In genomic region chr11:208177-208916, GRCh38 we compare ENCODE assay signal across 8 cellular contexts. TPM values are rescaled to one million over a fixed set of nuclear protein-coding genes. Genes with fewer than 3 reads are reported as not detected.
A peak's percentile ranks its signal among the peaks of the same experiment; 100 is the strongest.
DNase-seq lines count a peak whose midpoint lies in the region; ATAC-seq and TF ChIP-seq lines count a peak whose summit lies in the region.

No MANE protein-coding gene starts in this region.

- H3K27ac ChIP-seq in endodermal cell (ENCODE audit: low read depth, low read length) = peak overlapping the region; percentile 95

- H3K9ac ChIP-seq in endodermal cell (ENCODE audit: extremely low read depth, low read length, poor library complexity, severe bottlenecking) = peak overlapping the region; percentile 93

- TF ChIP-seq CTCF in endodermal cell (conservative IDR thresholded peaks at IDR 0.05) = no peak

- no peaks in the 10 kb centered on the region for H3K27me3 ChIP-seq in endodermal cell (ENCODE audit: control insufficient read depth, insufficient read depth, low read length, poor library complexity, severe bottlenecking)

- H3K4me1 ChIP-seq in endodermal cell (ENCODE audit: control insufficient read depth, insufficient read depth, low read length) = peaks cover 27% of the 10 kb centered on the region

- H3K36me3 ChIP-seq in endodermal cell (ENCODE audit: control insufficient read depth, insufficient read depth, low read length) = peaks cover 57% of the 10 kb centered on the region

- no peaks in the 10 kb centered on the region for H3K9me3 Mint-ChIP-seq in endodermal cell

- H3K4me3 Mint-ChIP-seq in endodermal cell = peak overlapping the region; percentile 98

- ATAC-seq in HG03354 (IDR thresholded peaks at IDR 0.05; ENCODE audit: poor library complexity, severe bottlenecking, unreplicated experiment) = peak; percentile 33

- peak; percentile 61 to 82 (median 63) for DNase-seq in NCI-H1417 (lab: John Stamatoyannopoulos, UW)
- DNase-seq in NCI-H1417 treated with DMSO at 0.1 percent for 48 hours (lab: John Stamatoyannopoulos, UW) = no peak
- DNase-seq in NOMO-1 (lab: John Stamatoyannopoulos, UW; ENCODE audit: unreplicated experiment in 2 of 2) = peak; percentile 81 to 90
- peak; percentile 53 for DNase-seq in activated CD8-positive, alpha-beta memory T cell treated with anti-CD3 and anti-CD28 coated beads, Interleukin-2, amount 50 U/mL, for 24 hours (ENCODE audit: extremely low read depth)
- DNase-seq in endodermal cell = peak; percentile 87
- DNase-seq in mesenteric fat pad (ENCODE audit: low spot score) = peak; percentile 95
- DNase-seq in stimulated activated CD8-positive, alpha-beta memory T cell treated with anti-CD3 and anti-CD28 coated beads, Interleukin-15, amount 100 ng/mL, for 1 hour (ENCODE audit: low read depth) = peak; percentile 52

- peaks cover 21% of the 10 kb centered on the region for H3K4me1 Mint-ChIP-seq in endodermal cell

- H3K27ac Mint-ChIP-seq in endodermal cell = peak overlapping the region; percentile 98

- H3K36me3 Mint-ChIP-seq in endodermal cell (ENCODE audit: low read depth) = peaks cover 50% of the 10 kb centered on the region

- no peaks in the 10 kb centered on the region for H3K27me3 Mint-ChIP-seq in endodermal cell (ENCODE audit: insufficient read depth)

- 0% methylated on average over 19 to 57 of the region's 57 CpGs for WGBS in endodermal cell (ENCODE audit: insufficient coverage in 1 of 2, insufficient read length in 1 of 2), 2 experiments

- H3K4me3 ChIP-seq in endodermal cell (ENCODE audit: low read length) = peak overlapping the region; percentile 99

- no peaks in the 10 kb centered on the region for H3K9me3 ChIP-seq in endodermal cell (ENCODE audit: control insufficient read depth, low read length)

RNA-seq across cellular contexts. Expression of gene RIC8A, which starts 0.8 kb away (rescaled TPM):
- total RNA-seq in endodermal cell (10 to 100 TPM; 77.1 to 92.6 TPM), mesenteric fat pad (107 TPM)
- 55.1 TPM for polyA plus RNA-seq in endodermal cell (2013, experiment 1 of 2)
- 56.8 TPM for polyA plus RNA-seq in endodermal cell (2013, experiment 2 of 2)

RNA-seq across cellular contexts. Expression of gene BET1L, which starts 1.1 kb away (rescaled TPM):
- total RNA-seq in endodermal cell (10 to 100 TPM; 47.4 to 63.7 TPM), mesenteric fat pad (53.4 TPM)
- polyA plus RNA-seq in endodermal cell (2013, experiment 1 of 2) = 26.3 TPM
- 25.1 TPM for polyA plus RNA-seq in endodermal cell (2013, experiment 2 of 2)

RNA-seq across cellular contexts. Expression of gene SCGB1C1, which starts 15.5 kb away (rescaled TPM):
- not detected for total RNA-seq in endodermal cell
- not detected for polyA plus RNA-seq in endodermal cell (2013, experiment 1 of 2)
- not detected for polyA plus RNA-seq in endodermal cell (2013, experiment 2 of 2)
- not detected for total RNA-seq in mesenteric fat pad

RNA-seq across cellular contexts. Expression of gene SIRT3, which starts 27.8 kb away (rescaled TPM):
- total RNA-seq in endodermal cell = 10 to 100 TPM; 18.1 to 28.6 TPM
- 20.2 TPM for polyA plus RNA-seq in endodermal cell (2013, experiment 1 of 2)
- polyA plus RNA-seq in endodermal cell (2013, experiment 2 of 2) = 23.5 TPM
- 14.1 TPM for total RNA-seq in mesenteric fat pad

RNA-seq across cellular contexts. Expression of gene PSMD13, which starts 28.4 kb away (rescaled TPM):
- total RNA-seq in endodermal cell = 100 to 1,000 TPM; 120 to 134 TPM
- 151 TPM for polyA plus RNA-seq in endodermal cell (2013, experiment 1 of 2)
- 145 TPM for polyA plus RNA-seq in endodermal cell (2013, experiment 2 of 2)
- 100 TPM for total RNA-seq in mesenteric fat pad
